ENCODE assay signal across 10 cellular contexts in the genomic region with DNA sequence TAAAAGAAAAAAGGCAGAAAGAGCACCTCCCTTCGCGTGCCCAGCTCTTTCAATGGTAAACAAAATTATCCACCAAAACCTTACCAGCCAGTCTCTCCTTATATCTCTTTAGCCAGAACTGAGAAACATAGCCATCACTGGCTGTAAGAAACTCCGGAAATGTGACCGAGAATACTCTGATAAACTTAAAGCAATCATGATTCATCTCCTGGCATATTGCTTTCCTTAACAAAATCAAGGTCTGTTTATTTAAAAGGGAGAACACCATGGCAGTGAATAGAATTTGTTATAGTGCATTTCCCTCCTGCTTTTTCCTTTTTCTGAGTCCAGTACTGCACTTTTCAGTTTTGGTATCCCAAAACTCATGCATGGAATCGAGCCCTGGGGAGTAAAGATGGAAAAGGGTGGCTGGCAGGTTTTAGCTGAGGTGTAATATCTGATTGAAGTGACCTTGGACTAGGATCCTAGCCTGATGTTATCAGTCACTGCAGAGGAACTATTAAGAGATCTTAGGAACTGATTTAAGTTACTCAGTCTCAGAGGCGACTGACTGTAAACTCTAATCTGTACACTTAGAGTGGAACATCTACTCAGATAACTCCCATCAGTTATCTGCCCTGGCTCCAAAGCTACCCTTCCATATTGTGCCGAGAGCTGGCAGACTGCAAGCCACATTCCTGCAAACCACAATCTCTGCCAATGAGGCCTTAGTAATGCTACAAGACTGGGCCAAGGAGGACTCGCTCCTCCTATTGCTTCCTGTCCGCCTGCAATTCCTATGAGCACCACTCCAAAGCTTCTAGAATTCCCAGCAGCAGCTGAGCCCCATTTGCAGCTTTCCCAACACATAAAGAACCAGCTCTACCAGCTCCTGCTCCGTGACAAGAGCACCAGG.
DNase-seq lines count a peak whose midpoint lies in the region; FAIRE-seq lines count a peak whose summit lies in the region.
"Had no signal": no experiment of that assay in that cellular context is flagged by ENCODE, and none has a peak within 500 bp of the region (broad histone marks: within the 10 kb centered on the region; RNA-seq: fewer than 3 reads in every experiment).

No MANE protein-coding gene starts in this region.

- peak overlapping the region; percentile 37 for H3K27ac Mint-ChIP-seq in T-helper 2 cell treated with Interferon-gamma antibody and Interleukin-4, amounts not matched to agents 5 μg/mL and 100 μg/mL, for 36 hours
- H3K27ac Mint-ChIP-seq: stimulated activated naive CD8-positive, alpha-beta T cell treated with anti-CD3 and anti-CD28 coated beads, Interleukin-15, Interleukin-2, amounts not matched to agents 100 ng/mL and 50 ng/mL, for 24 hours had no signal

- peaks cover 10% of the 10 kb centered on the region for H3K9me3 Mint-ChIP-seq in T-helper 2 cell treated with Interferon-gamma antibody and Interleukin-4, amounts not matched to agents 5 μg/mL and 100 μg/mL, for 36 hours
- H3K9me3 Mint-ChIP-seq: stimulated activated naive CD8-positive, alpha-beta T cell treated with anti-CD3 and anti-CD28 coated beads, Interleukin-15, Interleukin-2, amounts not matched to agents 100 ng/mL and 50 ng/mL, for 24 hours had no signal

- DNase-seq in T-helper 2 cell treated with Interferon-gamma antibody and Interleukin-4, amounts not matched to agents 5 μg/mL and 100 μg/mL, for 36 hours (ENCODE audit: low spot score) = no peak
- no peak for DNase-seq in T-helper 2 cell
- peak; percentile 85 for DNase-seq in astrocyte of the hippocampus (ENCODE audit: low read depth, low spot score)
- DNase-seq in hepatic stellate cell (ENCODE audit: low spot score) = peak; percentile 38
- DNase-seq in urothelium cell line (ENCODE audit: low spot score) = peak; percentile 45
- DNase-seq in posterior cingulate gyrus = no peak
- DNase-seq in stimulated activated naive CD4-positive, alpha-beta T cell (lab: John Stamatoyannopoulos, UW) = no peak
- no peak for DNase-seq in NCI-H82 treated with DMSO at 0.1 percent for 48 hours (lab: John Stamatoyannopoulos, UW; ENCODE audit: unreplicated experiment)

- intact Hi-C loops in posterior cingulate gyrus (cut with DNase I) = no loop called here

- no peaks in the 10 kb centered on the region for H3K27me3 Mint-ChIP-seq in T-helper 2 cell treated with Interferon-gamma antibody and Interleukin-4, amounts not matched to agents 5 μg/mL and 100 μg/mL, for 36 hours (ENCODE audit: low read depth)
- H3K27me3 Mint-ChIP-seq: stimulated activated naive CD8-positive, alpha-beta T cell treated with anti-CD3 and anti-CD28 coated beads, Interleukin-15, Interleukin-2, amounts not matched to agents 100 ng/mL and 50 ng/mL, for 24 hours had no signal

- FAIRE-seq in urothelium cell line (lab: Jason Lieb, UNC) = no peak
- FAIRE-seq: A549 had no signal

- peaks cover 81% of the 10 kb centered on the region for H3K36me3 Mint-ChIP-seq in T-helper 2 cell treated with Interferon-gamma antibody and Interleukin-4, amounts not matched to agents 5 μg/mL and 100 μg/mL, for 36 hours (ENCODE audit: low read depth)

- peaks cover 24% of the 10 kb centered on the region for H3K4me1 Mint-ChIP-seq in T-helper 2 cell treated with Interferon-gamma antibody and Interleukin-4, amounts not matched to agents 5 μg/mL and 100 μg/mL, for 36 hours (ENCODE audit: low read depth)

- H3K4me3 Mint-ChIP-seq in T-helper 2 cell treated with Interferon-gamma antibody and Interleukin-4, amounts not matched to agents 5 μg/mL and 100 μg/mL, for 36 hours = no peak overlapping the region
- H3K4me3 Mint-ChIP-seq: stimulated activated naive CD8-positive, alpha-beta T cell treated with anti-CD3 and anti-CD28 coated beads, Interleukin-15, Interleukin-2, amounts not matched to agents 100 ng/mL and 50 ng/mL, for 24 hours had no signal

Comparison
In these comparisons a context has a peak if more than half of its experiments do, and no peak if none do; other contexts are left out.
1. DNase-seq: peak in astrocyte of the hippocampus (single experiment), hepatic stellate cell (single experiment) and urothelium cell line (single experiment); none in T-helper 2 cell treated with Interferon-gamma antibody and Interleukin-4, amounts not matched to agents 5 μg/mL and 100 μg/mL, for 36 hours (single experiment), T-helper 2 cell (0 of 5), posterior cingulate gyrus (0 of 10), stimulated activated naive CD4-positive, alpha-beta T cell (0 of 6) and NCI-H82 treated with DMSO at 0.1 percent for 48 hours (single experiment).